Comparison of ENCODE assay signal across 17 cellular contexts in the genomic region with DNA sequence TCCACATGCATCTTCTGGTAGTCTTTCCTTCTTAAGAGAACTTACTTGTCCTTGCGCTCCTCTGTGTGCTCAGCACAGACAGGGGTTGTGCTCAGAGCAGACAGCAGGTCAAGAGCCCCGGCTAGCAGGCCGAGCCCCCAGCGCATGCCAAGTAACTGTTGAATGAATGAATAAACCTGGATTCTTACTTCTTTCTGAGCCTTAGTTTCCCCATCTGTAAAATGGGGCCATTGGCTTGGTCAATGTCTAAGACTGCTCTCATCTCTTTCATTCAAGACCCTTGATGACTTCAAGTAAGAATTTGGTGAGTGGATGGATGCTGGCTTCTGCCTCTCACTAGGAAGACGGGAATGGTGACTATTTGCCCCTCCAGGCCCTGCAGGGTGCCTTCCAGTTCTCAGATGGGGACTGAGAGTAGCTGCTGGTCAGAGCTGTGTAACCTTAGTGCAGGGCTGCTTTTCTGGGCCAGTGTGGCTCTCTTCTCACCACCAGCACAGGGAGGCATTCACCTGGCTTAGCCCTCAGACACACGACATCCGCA.
"Had no signal": no experiment of that assay in that cellular context is flagged by ENCODE, and none has a peak within 500 bp of the region (broad histone marks: within the 10 kb centered on the region; RNA-seq: fewer than 3 reads in every experiment).

No MANE protein-coding gene starts in this region.

- H3K27ac ChIP-seq: ascending aorta, transverse colon had no signal

- H3K9me3 Mint-ChIP-seq: activated CD4-positive, alpha-beta T cell treated with anti-CD3 and anti-CD28 coated beads, Interleukin-2, amount 10 ng/mL, durations not matched to agents 7 days and 5 days; activated T-cell treated with anti-CD3 and anti-CD28 coated beads, Interleukin-2, amount 50 U/mL, for 24 hours; natural killer cell treated with Interleukin-12 subunit alpha and Interleukin-12 subunit beta and Interleukin-15 and Interleukin-18, amount 100 ng/mL, for 72 hours; stimulated activated effector memory CD8-positive, alpha-beta T cell treated with anti-CD3 and anti-CD28 coated beads, Interleukin-12 subunit alpha, Interleukin-12 subunit beta, amount 100 ng/mL, for 72 hours; T-helper 1 cell treated with Interleukin-12 subunit alpha and Interleukin-12 subunit beta and Interleukin-4 antibody, amounts not matched to agents 30 μg/mL and 1 μg/mL, for 36 hours had no signal

- ATAC-seq: natural killer cell treated with Interleukin-12 subunit alpha and Interleukin-12 subunit beta and Interleukin-15 and Interleukin-18, amount 100 ng/mL, for 72 hours; SK-N-SH treated with all-trans-retinoic acid at 6 μM for 48 hours; stimulated activated effector memory CD8-positive, alpha-beta T cell treated with anti-CD3 and anti-CD28 coated beads, Interleukin-12 subunit alpha, Interleukin-12 subunit beta, amount 100 ng/mL, for 72 hours had no signal

- H3K4me3 Mint-ChIP-seq: activated CD4-positive, alpha-beta T cell treated with anti-CD3 and anti-CD28 coated beads, Interleukin-2, amount 10 ng/mL, durations not matched to agents 7 days and 5 days; activated T-cell treated with anti-CD3 and anti-CD28 coated beads, Interleukin-2, amount 50 U/mL, for 24 hours; natural killer cell treated with Interleukin-12 subunit alpha and Interleukin-12 subunit beta and Interleukin-15 and Interleukin-18, amount 100 ng/mL, for 72 hours; stimulated activated effector memory CD8-positive, alpha-beta T cell treated with anti-CD3 and anti-CD28 coated beads, Interleukin-12 subunit alpha, Interleukin-12 subunit beta, amount 100 ng/mL, for 72 hours; T-helper 1 cell treated with Interleukin-12 subunit alpha and Interleukin-12 subunit beta and Interleukin-4 antibody, amounts not matched to agents 30 μg/mL and 1 μg/mL, for 36 hours had no signal

- H3K4me3 ChIP-seq: ascending aorta, ovary, skin epidermis, transverse colon had no signal

- DNase-seq: activated CD4-positive, alpha-beta T cell treated with anti-CD3 and anti-CD28 coated beads, Interleukin-2, amount 10 ng/mL, durations not matched to agents 7 days and 5 days; activated CD4-positive, CD25-positive, alpha-beta regulatory T cell; activated gamma-delta T cell; activated T-cell treated with anti-CD3 and anti-CD28 coated beads, Interleukin-2, amount 50 U/mL, for 24 hours; effector CD4-positive, alpha-beta T cell; foreskin melanocyte; mammary epithelial cell; transverse colon had no signal

- H3K27me3 ChIP-seq: ascending aorta, ovary, transverse colon had no signal

- FAIRE-seq: endothelial cell of umbilical vein, islet of Langerhans had no signal

- H3K27ac Mint-ChIP-seq: activated CD4-positive, alpha-beta T cell treated with anti-CD3 and anti-CD28 coated beads, Interleukin-2, amount 10 ng/mL, durations not matched to agents 7 days and 5 days; activated T-cell treated with anti-CD3 and anti-CD28 coated beads, Interleukin-2, amount 50 U/mL, for 24 hours; natural killer cell treated with Interleukin-12 subunit alpha and Interleukin-12 subunit beta and Interleukin-15 and Interleukin-18, amount 100 ng/mL, for 72 hours; stimulated activated effector memory CD8-positive, alpha-beta T cell treated with anti-CD3 and anti-CD28 coated beads, Interleukin-12 subunit alpha, Interleukin-12 subunit beta, amount 100 ng/mL, for 72 hours; T-helper 1 cell treated with Interleukin-12 subunit alpha and Interleukin-12 subunit beta and Interleukin-4 antibody, amounts not matched to agents 30 μg/mL and 1 μg/mL, for 36 hours had no signal

- H3K36me3 Mint-ChIP-seq: natural killer cell treated with Interleukin-12 subunit alpha and Interleukin-12 subunit beta and Interleukin-15 and Interleukin-18, amount 100 ng/mL, for 72 hours; stimulated activated effector memory CD8-positive, alpha-beta T cell treated with anti-CD3 and anti-CD28 coated beads, Interleukin-12 subunit alpha, Interleukin-12 subunit beta, amount 100 ng/mL, for 72 hours had no signal

- H3K9me3 ChIP-seq: ascending aorta, ovary, transverse colon had no signal

- H3K36me3 ChIP-seq: ascending aorta, ovary, transverse colon had no signal
